1 cellular context compared by ENCODE assay signal in the genomic region with DNA sequence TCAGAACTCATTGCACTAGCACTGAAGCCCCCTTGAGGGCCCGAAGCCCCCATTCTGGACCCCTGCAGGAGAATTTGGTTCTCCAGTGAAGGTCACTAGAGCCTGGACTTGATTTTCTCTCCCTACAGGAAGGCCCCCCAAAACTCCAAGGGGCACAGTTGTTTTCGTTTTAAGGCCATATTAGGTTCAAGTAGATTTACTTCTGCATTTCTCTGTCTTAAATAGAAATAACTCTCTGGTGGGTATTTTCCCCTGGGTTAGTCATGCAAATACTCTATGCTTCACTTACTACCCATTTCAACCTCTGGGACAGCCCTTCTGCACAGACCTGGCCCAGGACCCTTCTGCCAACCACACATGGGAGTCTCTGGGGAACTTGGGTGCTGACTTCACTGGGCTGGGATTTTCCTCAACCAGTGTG.
TF ChIP-seq lines count a peak whose summit lies in the region.

No MANE protein-coding gene starts in this region.

TF ChIP-seq in HCT116, 20 proteins besides CTCF, POLR2A, EP300 and RAD21 (continued from another document):
- TF ChIP-seq CBX3 (IDR thresholded peaks at IDR 0.05; ENCODE audit: low read depth) (no peak), ELF1 (IDR thresholded peaks at IDR 0.05; ENCODE audit: borderline replicate concordance, low read depth) (no peak)
